ENCODE assay signal across 1 cellular context in genomic region chr19:19732579-19733501, GRCh38.
A peak's percentile ranks its signal among the peaks of the same experiment; 100 is the strongest.
TF ChIP-seq lines count a peak whose summit lies in the region.

Gene ZNF14, minus strand, starts transcription at chr19:19733112. Its CDS starts 154 bp downstream, at chr19:19732958.

TF ChIP-seq in HepG2, 621 proteins besides CTCF, POLR2A, EP300 and RAD21 (continued from another document and continues in another):
- no peak for TF ChIP-seq ZNF414 (CRISPR knock-in tag; IDR thresholded peaks at IDR 0.05)
- TF ChIP-seq MEF2D (CRISPR knock-in tag; IDR thresholded peaks at IDR 0.05) = 0 out of 2 replicates have a peak, but pooled peaks have one; percentile 9
- TF ChIP-seq ZFP82 (CRISPR knock-in tag; IDR thresholded peaks at IDR 0.05; ENCODE audit: borderline replicate concordance) = 0 out of 2 replicates have a peak, but pooled peaks have one; percentile 57
- no peak for TF ChIP-seq PHF5A (CRISPR knock-in tag; IDR thresholded peaks at IDR 0.05; ENCODE audit: low read depth, unreplicated experiment)
- 0 out of 2 replicates have a peak, but pooled peaks have one; percentile 18 for TF ChIP-seq ZNF615 (CRISPR knock-in tag; IDR thresholded peaks at IDR 0.05; ENCODE audit: borderline replicate concordance)
- no peak for TF ChIP-seq ZNF543 (CRISPR knock-in tag; IDR thresholded peaks at IDR 0.05)
- TF ChIP-seq ZNF564 (CRISPR knock-in tag; IDR thresholded peaks at IDR 0.05) = no peak
- no peak for TF ChIP-seq RFX1 (IDR thresholded peaks at IDR 0.05)
- no peak for TF ChIP-seq RERE (CRISPR knock-in tag; IDR thresholded peaks at IDR 0.05; ENCODE audit: low read depth)
- 0 out of 2 replicates have a peak, but pooled peaks have one; percentile 35 for TF ChIP-seq ZNF790 (CRISPR knock-in tag; IDR thresholded peaks at IDR 0.05; ENCODE audit: borderline replicate concordance)
- peak; percentile 66 for TF ChIP-seq SRSF1 (optimal IDR thresholded peaks at IDR 0.05; ENCODE audit: low read depth, low read length)
- TF ChIP-seq EHMT2 (IDR thresholded peaks at IDR 0.05; ENCODE audit: borderline replicate concordance, low read depth, low read length) = 0 out of 2 replicates have a peak, but pooled peaks have one; percentile 26
- 0 out of 2 replicates have a peak, but pooled peaks have one; percentile 21 for TF ChIP-seq ESRRA (CRISPR knock-in tag; IDR thresholded peaks at IDR 0.05; ENCODE audit: low read depth)
- no peak for TF ChIP-seq ZBTB7B (CRISPR knock-in tag; IDR thresholded peaks at IDR 0.05)
- TF ChIP-seq ZBTB44 (CRISPR knock-in tag; IDR thresholded peaks at IDR 0.05) = no peak
- no peak for TF ChIP-seq IRX3 (CRISPR knock-in tag; IDR thresholded peaks at IDR 0.05; ENCODE audit: borderline replicate concordance, low read depth)
- TF ChIP-seq ZNF713 (CRISPR knock-in tag; IDR thresholded peaks at IDR 0.05) = no peak
- no peak; the same call in 1 of the 2 replicates for TF ChIP-seq ZNF225 (CRISPR knock-in tag; IDR thresholded peaks at IDR 0.05)
- TF ChIP-seq GATAD1 (CRISPR knock-in tag; IDR thresholded peaks at IDR 0.05) = peak; percentile 66
- no peak for TF ChIP-seq AHDC1 (CRISPR knock-in tag; IDR thresholded peaks at IDR 0.05; ENCODE audit: borderline replicate concordance)
- TF ChIP-seq RCOR2 (CRISPR knock-in tag; IDR thresholded peaks at IDR 0.05) = no peak
- TF ChIP-seq GTF3A (CRISPR knock-in tag; conservative IDR thresholded peaks at IDR 0.05) = no peak
- TF ChIP-seq ATF3 (CRISPR knock-in tag; IDR thresholded peaks at IDR 0.05) = no peak
- 0 out of 2 replicates have a peak, but pooled peaks have one; percentile 35 for TF ChIP-seq ZNF792 (CRISPR knock-in tag; IDR thresholded peaks at IDR 0.05)
- TF ChIP-seq AGO2 (optimal IDR thresholded peaks at IDR 0.05; ENCODE audit: low read depth, low read length) = peak; percentile 30
- TF ChIP-seq SIN3A (IDR thresholded peaks at IDR 0.05; ENCODE audit: borderline replicate concordance, low read depth, low read length) = no peak; the same call in 1 of the 2 replicates
- TF ChIP-seq ZNF704 (CRISPR knock-in tag; IDR thresholded peaks at IDR 0.05; ENCODE audit: borderline replicate concordance) = no peak
- TF ChIP-seq ARNTL (CRISPR knock-in tag; IDR thresholded peaks at IDR 0.05) = 0 out of 2 replicates have a peak, but pooled peaks have one; percentile 48
- peak; percentile 16 for TF ChIP-seq MED1 (CRISPR knock-in tag; IDR thresholded peaks at IDR 0.05)
- TF ChIP-seq ZBTB25 (CRISPR knock-in tag; IDR thresholded peaks at IDR 0.05) = no peak
- no peak for TF ChIP-seq USF2 (IDR thresholded peaks at IDR 0.05; ENCODE audit: low read depth, low read length)
- TF ChIP-seq USF2 (CRISPR knock-in tag; IDR thresholded peaks at IDR 0.05; ENCODE audit: borderline replicate concordance) = no peak
- TF ChIP-seq KMT2B (CRISPR knock-in tag; IDR thresholded peaks at IDR 0.05) = no peak
- no peak for TF ChIP-seq ZUFSP (CRISPR knock-in tag; IDR thresholded peaks at IDR 0.05; ENCODE audit: borderline replicate concordance)
- peak; percentile 79 for TF ChIP-seq KAT8 (CRISPR knock-in tag; IDR thresholded peaks at IDR 0.05)
- TF ChIP-seq ZNF317 (CRISPR knock-in tag; IDR thresholded peaks at IDR 0.05) = no peak; the same call in 1 of the 2 replicates
- TF ChIP-seq TRIM24 (CRISPR knock-in tag; IDR thresholded peaks at IDR 0.05) = no peak
